ENCODE assay signal across 1 cellular context in the genomic region with DNA sequence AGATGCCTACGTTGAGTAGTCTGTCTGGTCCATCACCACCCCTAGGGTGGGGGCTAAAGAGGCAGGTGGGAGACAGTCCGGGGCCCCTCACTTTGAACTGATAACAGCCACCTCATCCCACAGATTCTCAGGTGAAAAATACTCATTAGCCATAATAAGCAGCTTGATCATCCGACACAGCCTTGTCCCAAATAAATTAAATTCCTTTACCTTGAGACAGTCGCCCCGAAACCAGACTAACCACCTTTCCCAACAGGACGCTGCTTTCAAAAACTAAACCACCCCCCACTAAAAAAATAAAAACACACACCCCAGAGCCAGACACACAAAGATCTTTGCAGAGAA.
TF ChIP-seq lines count a peak whose summit lies in the region.

No MANE protein-coding gene starts in this region.

TF ChIP-seq in GM23338, 12 proteins besides CTCF, POLR2A, EP300 and RAD21 (continued from another document):
- TF ChIP-seq, protein P1, sequence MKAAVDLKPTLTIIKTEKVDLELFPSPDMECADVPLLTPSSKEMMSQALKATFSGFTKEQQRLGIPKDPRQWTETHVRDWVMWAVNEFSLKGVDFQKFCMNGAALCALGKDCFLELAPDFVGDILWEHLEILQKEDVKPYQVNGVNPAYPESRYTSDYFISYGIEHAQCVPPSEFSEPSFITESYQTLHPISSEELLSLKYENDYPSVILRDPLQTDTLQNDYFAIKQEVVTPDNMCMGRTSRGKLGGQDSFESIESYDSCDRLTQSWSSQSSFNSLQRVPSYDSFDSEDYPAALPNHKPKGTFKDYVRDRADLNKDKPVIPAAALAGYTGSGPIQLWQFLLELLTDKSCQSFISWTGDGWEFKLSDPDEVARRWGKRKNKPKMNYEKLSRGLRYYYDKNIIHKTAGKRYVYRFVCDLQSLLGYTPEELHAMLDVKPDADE (IDR thresholded peaks at IDR 0.05): no peak
- TF ChIP-seq CREB1 (CRISPR knock-in tag; IDR thresholded peaks at IDR 0.05; ENCODE audit: low read depth) (no peak), JUNB (IDR thresholded peaks at IDR 0.05; ENCODE audit: unreplicated experiment) (no peak), ZNF331 (CRISPR knock-in tag; IDR thresholded peaks at IDR 0.05; ENCODE audit: low read depth) (no peak), STAT1 (IDR thresholded peaks at IDR 0.05; ENCODE audit: unreplicated experiment) (no peak), NANOG (IDR thresholded peaks at IDR 0.05; ENCODE audit: borderline replicate concordance) (no peak)
- TF ChIP-seq, protein P2, sequence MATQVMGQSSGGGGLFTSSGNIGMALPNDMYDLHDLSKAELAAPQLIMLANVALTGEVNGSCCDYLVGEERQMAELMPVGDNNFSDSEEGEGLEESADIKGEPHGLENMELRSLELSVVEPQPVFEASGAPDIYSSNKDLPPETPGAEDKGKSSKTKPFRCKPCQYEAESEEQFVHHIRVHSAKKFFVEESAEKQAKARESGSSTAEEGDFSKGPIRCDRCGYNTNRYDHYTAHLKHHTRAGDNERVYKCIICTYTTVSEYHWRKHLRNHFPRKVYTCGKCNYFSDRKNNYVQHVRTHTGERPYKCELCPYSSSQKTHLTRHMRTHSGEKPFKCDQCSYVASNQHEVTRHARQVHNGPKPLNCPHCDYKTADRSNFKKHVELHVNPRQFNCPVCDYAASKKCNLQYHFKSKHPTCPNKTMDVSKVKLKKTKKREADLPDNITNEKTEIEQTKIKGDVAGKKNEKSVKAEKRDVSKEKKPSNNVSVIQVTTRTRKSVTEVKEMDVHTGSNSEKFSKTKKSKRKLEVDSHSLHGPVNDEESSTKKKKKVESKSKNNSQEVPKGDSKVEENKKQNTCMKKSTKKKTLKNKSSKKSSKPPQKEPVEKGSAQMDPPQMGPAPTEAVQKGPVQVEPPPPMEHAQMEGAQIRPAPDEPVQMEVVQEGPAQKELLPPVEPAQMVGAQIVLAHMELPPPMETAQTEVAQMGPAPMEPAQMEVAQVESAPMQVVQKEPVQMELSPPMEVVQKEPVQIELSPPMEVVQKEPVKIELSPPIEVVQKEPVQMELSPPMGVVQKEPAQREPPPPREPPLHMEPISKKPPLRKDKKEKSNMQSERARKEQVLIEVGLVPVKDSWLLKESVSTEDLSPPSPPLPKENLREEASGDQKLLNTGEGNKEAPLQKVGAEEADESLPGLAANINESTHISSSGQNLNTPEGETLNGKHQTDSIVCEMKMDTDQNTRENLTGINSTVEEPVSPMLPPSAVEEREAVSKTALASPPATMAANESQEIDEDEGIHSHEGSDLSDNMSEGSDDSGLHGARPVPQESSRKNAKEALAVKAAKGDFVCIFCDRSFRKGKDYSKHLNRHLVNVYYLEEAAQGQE (IDR thresholded peaks at IDR 0.05; ENCODE audit: unreplicated experiment): no peak
